ENCODE assay signal across 15 cellular contexts in genomic region chr6:79149884-79150283, GRCh38.
DNase-seq lines count a peak whose midpoint lies in the region; ATAC-seq and TF ChIP-seq lines count a peak whose summit lies in the region.
"Had no signal": no experiment of that assay in that cellular context is flagged by ENCODE, and none has a peak within 500 bp of the region (broad histone marks: within the 10 kb centered on the region; RNA-seq: fewer than 3 reads in every experiment).

No MANE protein-coding gene starts in this region.

- no peaks in the 10 kb centered on the region for H3K9me3 ChIP-seq in neural progenitor cell (ENCODE audit: low read depth)
- H3K9me3 ChIP-seq: A549, BE2C had no signal

- no peaks in the 10 kb centered on the region for H3K79me2 ChIP-seq in neural progenitor cell (ENCODE audit: low read depth)

- peaks cover 14% of the 10 kb centered on the region for H3K4me1 ChIP-seq in neural progenitor cell
- H3K4me1 ChIP-seq: A549, BE2C had no signal

- no peaks in the 10 kb centered on the region for H4K20me1 ChIP-seq in neural progenitor cell (ENCODE audit: low read depth)

- intact Hi-C loops in left ventricle myocardium superior (cut with micrococcal nuclease): no loop called here
- intact Hi-C loops in left cardiac atrium (cut with DNase I): no loop called here

- peaks cover 15% of the 10 kb centered on the region for H3F3A ChIP-seq in neural progenitor cell (ENCODE audit: low read depth)

- no peaks in the 10 kb centered on the region for H3K36me3 ChIP-seq in neural progenitor cell
- H3K36me3 ChIP-seq: BE2C had no signal

- TF ChIP-seq CTCF in neural progenitor cell (IDR thresholded peaks at IDR 0.05): no peak

- no peak overlapping the region for H3K27ac Mint-ChIP-seq in neural progenitor cell
- H3K27ac Mint-ChIP-seq: CD4-positive, alpha-beta memory T cell had no signal

- H3K4me2 ChIP-seq in neural progenitor cell: no peak overlapping the region
- H3K4me2 ChIP-seq: A549 had no signal

- H3K27me3 ChIP-seq in neural progenitor cell: no peaks in the 10 kb centered on the region
- H3K27me3 ChIP-seq: BE2C had no signal

- H3K4me1 Mint-ChIP-seq in neural progenitor cell: no peaks in the 10 kb centered on the region
- H3K4me1 Mint-ChIP-seq: CD4-positive, alpha-beta memory T cell had no signal

- H3K36me3 Mint-ChIP-seq in neural progenitor cell: no peaks in the 10 kb centered on the region
- H3K36me3 Mint-ChIP-seq: CD4-positive, alpha-beta memory T cell had no signal

- no peaks in the 10 kb centered on the region for H3K27me3 Mint-ChIP-seq in neural progenitor cell (ENCODE audit: insufficient read depth, low read depth)
- H3K27me3 Mint-ChIP-seq: CD4-positive, alpha-beta memory T cell had no signal

- H3K4me3 ChIP-seq in neural progenitor cell: no peak overlapping the region
- H3K4me3 ChIP-seq: A549 had no signal

- H2AFZ ChIP-seq in neural progenitor cell (replicated peaks): peak overlapping the region; percentile 90

- H3K4me3 Mint-ChIP-seq in neural progenitor cell: no peak overlapping the region
- H3K4me3 Mint-ChIP-seq: CD4-positive, alpha-beta memory T cell had no signal

- no peaks in the 10 kb centered on the region for H3K9me3 Mint-ChIP-seq in neural progenitor cell
- H3K9me3 Mint-ChIP-seq: CD4-positive, alpha-beta memory T cell had no signal

- DNase-seq in left ventricle myocardium superior (no peak), left cardiac atrium (no peak), amniotic epithelial cell (ENCODE audit: low read depth) (peak; percentile 14), neural progenitor cell (ENCODE audit: low spot score) (no peak), NCI-H774 (lab: John Stamatoyannopoulos, UW) (no peak)
- DNase-seq in activated naive CD4-positive, alpha-beta T cell treated with anti-CD3 and anti-CD28 coated beads, Interleukin-2, amount 50 U/mL, for 16 hours: no peak
- DNase-seq: BE2C; CD4-positive, alpha-beta memory T cell; DMS79 treated with DMSO at 0.1 percent for 48 hours; EL; H7 had no signal

- no peak overlapping the region for H3K27ac ChIP-seq in neural progenitor cell
- H3K27ac ChIP-seq: A549, C4-2B had no signal

- no peak overlapping the region for H3K9ac ChIP-seq in neural progenitor cell

- ATAC-seq in left ventricle myocardium superior (peak; percentile 59), left cardiac atrium (no peak), GM19328 (IDR thresholded peaks at IDR 0.05; ENCODE audit: unreplicated experiment) (no peak)
- ATAC-seq: A549, HepG2 had no signal
